In the genomic region with DNA sequence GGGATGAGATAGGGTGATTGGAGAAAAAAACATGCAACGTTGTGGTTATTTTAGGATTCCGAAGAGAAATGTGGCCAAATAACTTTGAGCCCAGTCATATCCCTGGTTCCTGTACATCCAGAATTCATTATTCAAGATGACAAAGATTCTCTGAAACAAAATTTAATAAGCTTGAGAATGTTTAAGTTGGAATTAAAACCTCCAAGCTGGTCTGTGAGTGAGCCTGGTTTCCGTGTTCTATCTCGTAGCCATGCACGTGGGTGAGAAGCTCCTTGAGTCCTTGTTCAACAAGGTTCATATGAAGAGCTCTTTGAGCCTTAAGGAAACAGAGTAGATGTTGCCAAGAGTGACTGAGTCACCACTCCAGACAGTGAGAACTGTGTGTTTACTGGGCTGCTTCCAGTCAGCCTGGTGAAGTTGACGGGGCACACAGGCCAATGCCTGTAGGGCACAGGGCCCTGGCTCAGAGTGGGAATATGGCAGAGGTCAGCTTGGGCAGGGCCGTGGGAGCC, we compare ENCODE assay signal across 11 cellular contexts.
DNase-seq lines count a peak whose midpoint lies in the region; ATAC-seq, FAIRE-seq and TF ChIP-seq lines count a peak whose summit lies in the region.
"Had no signal": no experiment of that assay in that cellular context is flagged by ENCODE, and none has a peak within 500 bp of the region (broad histone marks: within the 10 kb centered on the region; RNA-seq: fewer than 3 reads in every experiment).

No MANE protein-coding gene starts in this region.

- peaks cover 45% of the 10 kb centered on the region for H3F3A ChIP-seq in PC-9 (ENCODE audit: insufficient read depth, low read depth)

- intact Hi-C loops in PC-9 (cut with micrococcal nuclease; ENCODE audit: unreplicated experiment) (no loop called here), esophagus muscularis mucosa (cut with DNase I) (no loop called here), pancreas (cut with DNase I) (no loop called here)

- peak overlapping the region; percentile 56 for H2AFZ ChIP-seq in PC-9

- H3K27me3 ChIP-seq in BJ (ENCODE audit: control insufficient read depth, insufficient read depth, low read length): no peaks in the 10 kb centered on the region
- no peaks in the 10 kb centered on the region for H3K27me3 ChIP-seq in PC-9 (ENCODE audit: insufficient read depth, low read depth)
- H3K27me3 ChIP-seq in esophagus muscularis mucosa: no peaks in the 10 kb centered on the region
- no peaks in the 10 kb centered on the region for H3K27me3 ChIP-seq in pancreas
- H3K27me3 ChIP-seq: Peyer's patch had no signal

- H3K9me3 ChIP-seq in PC-9 (ENCODE audit: insufficient read depth, low read depth) (no peaks in the 10 kb centered on the region), esophagus muscularis mucosa (no peaks in the 10 kb centered on the region), pancreas (no peaks in the 10 kb centered on the region)
- H3K9me3 ChIP-seq: Peyer's patch had no signal

- peaks cover 5% of the 10 kb centered on the region for H3K27me3 Mint-ChIP-seq in activated T-cell treated with anti-CD3 and anti-CD28 coated beads, Interleukin-2, amount 50 U/mL, for 4 hours (ENCODE audit: low read depth)

- DNase-seq in BJ (ENCODE audit: low read depth) (peak; percentile 98), PC-9 (peak; percentile 78 to 99), esophagus muscularis mucosa (ENCODE audit: extremely low spot score) (no peak), pancreas (peak; percentile 50 to 77 (median 64))
- no peak for DNase-seq in stimulated activated naive CD4-positive, alpha-beta T cell treated with Interleukin-2 at 50 U/mL for 16 hours (lab: John Stamatoyannopoulos, UW)
- no peak for DNase-seq in effector CD4-positive, alpha-beta T cell
- DNase-seq in activated T-cell treated with anti-CD3 and anti-CD28 coated beads, Interleukin-2, amount 50 U/mL, for 4 hours: no peak
- DNase-seq: activated effector memory CD4-positive, alpha-beta T cell treated with Interleukin-2 at 50 U/mL for 16 hours; Peyer's patch; stimulated activated CD4-positive, alpha-beta T cell treated with anti-CD3 and anti-CD28 coated beads, Interleukin-4, amount 100 ng/mL, for 1 hour had no signal

- no peaks in the 10 kb centered on the region for H3K4me1 Mint-ChIP-seq in activated T-cell treated with anti-CD3 and anti-CD28 coated beads, Interleukin-2, amount 50 U/mL, for 4 hours (ENCODE audit: low read depth)

- ATAC-seq in pancreas (peak; percentile 98 to 99 (median 98)), GM21786 (IDR thresholded peaks at IDR 0.05; ENCODE audit: unreplicated experiment) (no peak)
- ATAC-seq in activated T-cell treated with anti-CD3 and anti-CD28 coated beads, Interleukin-2, amount 50 U/mL, for 4 hours: no peak

- no peak overlapping the region for H3K4me3 Mint-ChIP-seq in activated T-cell treated with anti-CD3 and anti-CD28 coated beads, Interleukin-2, amount 50 U/mL, for 4 hours

- no peak for TF ChIP-seq CTCF in BJ (IDR thresholded peaks at IDR 0.05; ENCODE audit: insufficient read depth, low read depth, low read length)
- no peak for TF ChIP-seq CTCF in PC-9 (conservative IDR thresholded peaks at IDR 0.05)
- TF ChIP-seq CTCF in esophagus muscularis mucosa (IDR thresholded peaks at IDR 0.05): no peak
- TF ChIP-seq CTCF in pancreas (IDR thresholded peaks at IDR 0.05): no peak

- no peak for FAIRE-seq in pancreas (lab: Jason Lieb, UNC)

- peak overlapping the region; percentile 94 for H3K27ac ChIP-seq in PC-9
- H3K27ac ChIP-seq in esophagus muscularis mucosa (replicated peaks in 1 of 4): peak overlapping the region; percentile 22 to 68 (median 46)
- peak overlapping the region in 1 of 4 donors; percentile 45 for H3K27ac ChIP-seq in pancreas
- H3K27ac ChIP-seq: Peyer's patch had no signal

- H3K4me2 ChIP-seq in PC-9: peak overlapping the region; percentile 61

- 0 out of 2 replicates have a peak, but pooled peaks cover 6% of the 10 kb centered on the region for H3K79me2 ChIP-seq in PC-9 (ENCODE audit: low read depth)

- BruUV-seq in PC-9 (replicated peaks; lab: Mats Ljungman, UMichigan): no TSS peak

- no peaks in the 10 kb centered on the region for H4K20me1 ChIP-seq in PC-9 (ENCODE audit: insufficient read depth)

- TF ChIP-seq EP300 in esophagus muscularis mucosa (IDR thresholded peaks at IDR 0.05): no peak

- H3K4me3 ChIP-seq in BJ (ENCODE audit: low read depth, low read length): no peak overlapping the region
- H3K4me3 ChIP-seq in PC-9: no peak overlapping the region; the same call in 1 of the 2 replicates
- no peak overlapping the region for H3K4me3 ChIP-seq in esophagus muscularis mucosa
- no peak overlapping the region for H3K4me3 ChIP-seq in pancreas
- H3K4me3 ChIP-seq: Peyer's patch had no signal

- H3K36me3 ChIP-seq in BJ (ENCODE audit: control insufficient read depth, insufficient read depth, low read length) (no peaks in the 10 kb centered on the region; the same call in 1 of the 2 replicates), PC-9 (ENCODE audit: low read depth) (no peaks in the 10 kb centered on the region), esophagus muscularis mucosa (peaks cover 0 to 22% (median 6%) of the 10 kb centered on the region in 4 donors), pancreas (no peaks in the 10 kb centered on the region)
- H3K36me3 ChIP-seq: Peyer's patch had no signal

- H3K4me1 ChIP-seq in PC-9 (replicated peaks; ENCODE audit: insufficient read depth) (peaks cover 64% of the 10 kb centered on the region), esophagus muscularis mucosa (peaks cover 5 to 42% (median 25%) of the 10 kb centered on the region in 4 donors), pancreas (peaks cover under 1% of the 10 kb centered on the region in 3 donors)
- H3K4me1 ChIP-seq: Peyer's patch had no signal

- no peaks in the 10 kb centered on the region for H3K9me3 Mint-ChIP-seq in activated T-cell treated with anti-CD3 and anti-CD28 coated beads, Interleukin-2, amount 50 U/mL, for 4 hours

- TF ChIP-seq POLR2A in esophagus muscularis mucosa (IDR thresholded peaks at IDR 0.05; ENCODE audit: low read depth): no peak

- CTCF ChIA-PET in BJ (lab: Yijun Ruan, JAX): interaction anchor here (1.0 to 2.8 kb wide), 7 partner anchors 10 to 214 kb away, joined by 3 to 6 read pairs (median 4); no protein-coding TSS in a partner anchor
- CTCF ChIA-PET in PC-9 (lab: Charles Lee): interaction anchor here (0.5 to 1.1 kb wide), 3 partner anchors 9 to 263 kb away, joined by 3 to 7 read pairs (median 4); no protein-coding TSS in a partner anchor

- POLR2A ChIA-PET in BJ (lab: Charles Lee): interaction anchor here (0.6 to 1.1 kb wide), 2 partner anchors 12 to 63 kb away, joined by 4 to 7 read pairs; no protein-coding TSS in a partner anchor
- POLR2A ChIA-PET in PC-9 (lab: Charles Lee; ENCODE audit: unreplicated experiment): interaction anchor here (0.6 kb wide), 1 partner anchor 112 kb away, joined by 6 read pairs; no protein-coding TSS in a partner anchor

- H3K9me2 ChIP-seq in PC-9 (ENCODE audit: insufficient read depth): no peaks in the 10 kb centered on the region

- WGBS in esophagus muscularis mucosa: 44% methylated on average over 7 of the region's 7 CpGs
- WGBS in pancreas, 2 donors: 71 to 80% methylated on average over 7 of the region's 7 CpGs

- H3K36me3 Mint-ChIP-seq in activated T-cell treated with anti-CD3 and anti-CD28 coated beads, Interleukin-2, amount 50 U/mL, for 4 hours (ENCODE audit: insufficient read depth): no peaks in the 10 kb centered on the region

Comparison
In these comparisons a context has a peak if more than half of its experiments do, and no peak if none do; other contexts are left out.
1. DNase-seq: peak in BJ (single experiment), PC-9 (2 of 2) and pancreas (6 of 6); none in esophagus muscularis mucosa (single experiment), stimulated activated naive CD4-positive, alpha-beta T cell treated with Interleukin-2 at 50 U/mL for 16 hours (single experiment), effector CD4-positive, alpha-beta T cell (single experiment) and activated T-cell treated with anti-CD3 and anti-CD28 coated beads, Interleukin-2, amount 50 U/mL, for 4 hours (single experiment).
2. ATAC-seq: peak in pancreas (4 of 4); none in activated T-cell treated with anti-CD3 and anti-CD28 coated beads, Interleukin-2, amount 50 U/mL, for 4 hours (0 of 2) and GM21786 (single experiment).